8 cellular contexts compared by ENCODE assay signal in the genomic region with DNA sequence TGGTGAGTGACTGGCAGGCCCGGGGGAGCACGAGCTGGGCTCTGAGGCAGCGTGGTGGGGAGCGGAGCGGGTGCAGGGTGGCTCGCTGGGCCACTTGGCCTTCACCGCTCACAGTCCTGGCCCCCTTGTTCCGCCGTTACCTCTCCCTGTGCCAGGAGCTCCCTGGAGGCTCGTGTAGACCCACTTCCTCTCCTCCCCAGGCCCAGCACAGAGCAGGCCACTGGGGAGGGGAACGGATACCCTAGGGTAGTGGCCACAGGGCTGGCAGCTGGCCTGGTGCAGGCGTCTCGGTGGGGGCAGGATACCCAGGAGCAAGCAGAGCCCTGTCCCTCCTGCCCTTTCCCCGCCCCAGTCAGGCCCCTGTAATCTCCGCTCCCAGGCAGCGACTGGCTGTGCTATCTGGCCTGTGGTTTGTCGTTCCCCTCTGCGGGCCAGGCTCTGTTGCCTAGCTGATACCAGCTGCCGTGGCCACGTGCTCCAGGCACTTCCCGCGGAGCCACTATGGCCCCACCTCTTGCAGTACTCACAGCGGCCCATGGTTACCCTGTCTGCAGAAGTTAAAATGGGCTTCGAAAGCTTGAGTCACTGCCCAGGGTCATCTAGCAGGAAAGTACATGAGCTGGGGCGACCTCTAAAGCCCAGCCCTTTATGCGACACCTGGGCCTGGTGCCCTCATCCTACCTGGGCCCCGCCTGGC. TPM values are rescaled to one million over a fixed set of nuclear protein-coding genes. Genes with fewer than 3 reads are reported as not detected.
A peak's percentile ranks its signal among the peaks of the same experiment; 100 is the strongest.
DNase-seq lines count a peak whose midpoint lies in the region; ATAC-seq and TF ChIP-seq lines count a peak whose summit lies in the region.

No MANE protein-coding gene starts in this region.

- H3K4me2 ChIP-seq in OCI-LY7 (ENCODE audit: low read length) (no peak overlapping the region), GM23248 (ENCODE audit: unreplicated experiment) (no peak overlapping the region)

- 91% methylated on average over 26 to 27 of the region's 27 CpGs for WGBS in GM23248 (ENCODE audit: low coverage in 1 of 2, low lambda C conversion rate in 2 of 2, missing lambda C conversion rate in 2 of 2), 2 experiments

- H3K4me3 Mint-ChIP-seq in activated naive CD8-positive, alpha-beta T cell treated with anti-CD3 and anti-CD28 coated beads, Interleukin-2, amount 10 ng/mL, durations not matched to agents 7 days and 5 days: peak overlapping the region; percentile 81

- H3K36me3 ChIP-seq in OCI-LY7 (ENCODE audit: insufficient read depth, low read length) (peaks cover 31% of the 10 kb centered on the region), GM23248 (ENCODE audit: low read depth) (peaks cover 6% of the 10 kb centered on the region; the same call in 1 of the 2 replicates)

- BruUV-seq in OCI-LY7 (replicated peaks; lab: Mats Ljungman, UMichigan): no TSS peak

- H3K27ac Mint-ChIP-seq in activated naive CD8-positive, alpha-beta T cell treated with anti-CD3 and anti-CD28 coated beads, Interleukin-2, amount 10 ng/mL, durations not matched to agents 7 days and 5 days: peak overlapping the region; percentile 98

- ATAC-seq in GM21825 (IDR thresholded peaks at IDR 0.05; ENCODE audit: unreplicated experiment): peak; percentile 72
- ATAC-seq in activated naive CD8-positive, alpha-beta T cell treated with anti-CD3 and anti-CD28 coated beads, Interleukin-2, amount 10 ng/mL, durations not matched to agents 7 days and 5 days (ENCODE audit: low read depth): peak; percentile 94

- H3K9me3 Mint-ChIP-seq in activated naive CD8-positive, alpha-beta T cell treated with anti-CD3 and anti-CD28 coated beads, Interleukin-2, amount 10 ng/mL, durations not matched to agents 7 days and 5 days: no peaks in the 10 kb centered on the region

- no peaks in the 10 kb centered on the region for H3F3A ChIP-seq in GM23248 (ENCODE audit: insufficient read depth)

- peaks cover 21% of the 10 kb centered on the region for H3K36me3 Mint-ChIP-seq in activated naive CD8-positive, alpha-beta T cell treated with anti-CD3 and anti-CD28 coated beads, Interleukin-2, amount 10 ng/mL, durations not matched to agents 7 days and 5 days

- H3K9me3 ChIP-seq in OCI-LY7 (ENCODE audit: low read length) (no peaks in the 10 kb centered on the region), GM23248 (ENCODE audit: low read depth) (no peaks in the 10 kb centered on the region)

- H3K9me2 ChIP-seq in OCI-LY7 (ENCODE audit: insufficient read depth, low read length): no peaks in the 10 kb centered on the region
- H3K9me2 ChIP-seq in GM23248 (ENCODE audit: insufficient read depth): no peaks in the 10 kb centered on the region

- H3K79me2 ChIP-seq in OCI-LY7 (ENCODE audit: insufficient read depth, low read depth, low read length): no peaks in the 10 kb centered on the region
- no peaks in the 10 kb centered on the region for H3K79me2 ChIP-seq in GM23248 (ENCODE audit: insufficient read depth)

- POLR2A ChIA-PET in activated naive CD8-positive, alpha-beta T cell treated with anti-CD3 and anti-CD28 coated beads, Interleukin-2, amount 10 ng/mL, durations not matched to agents 7 days and 5 days (lab: Charles Lee): interaction anchor here (0.7 to 5.1 kb wide), 7 partner anchors 8 to 186 kb away, joined by 3 to 31 read pairs (median 4); a partner anchor contains a TSS
- POLR2A ChIA-PET in OCI-LY7 (lab: Charles Lee): no interaction called here

- in situ Hi-C loops in GM23248 (cut with MboI): no loop called here

- DNase-seq in T-helper 1 cell: peak; percentile 22 to 49 (median 39)
- peak; percentile 80 for DNase-seq in activated naive CD8-positive, alpha-beta T cell treated with anti-CD3 and anti-CD28 coated beads, Interleukin-2, amount 10 ng/mL, durations not matched to agents 7 days and 5 days
- peak; percentile 77 for DNase-seq in medulla oblongata (ENCODE audit: extremely low spot score)
- peak; percentile 34 to 55 for DNase-seq in stimulated activated CD8-positive, alpha-beta memory T cell treated with anti-CD3 and anti-CD28 coated beads, Interleukin-7, amount 100 ng/mL, for 48 hours (ENCODE audit: extremely low read depth in 1 of 2, low read depth in 1 of 2)
- no peak for DNase-seq in OCI-LY7 (ENCODE audit: low spot score)
- DNase-seq in DMS153 treated with DMSO at 0.1 percent for 48 hours (lab: John Stamatoyannopoulos, UW; ENCODE audit: unreplicated experiment): no peak
- no peak for DNase-seq in GM23248

- no peak overlapping the region for H3K4me3 ChIP-seq in OCI-LY7 (ENCODE audit: low read depth, low read length, poor library complexity, severe bottlenecking)
- H3K4me3 ChIP-seq in GM23248: no peak overlapping the region

- H3K4me1 Mint-ChIP-seq in activated naive CD8-positive, alpha-beta T cell treated with anti-CD3 and anti-CD28 coated beads, Interleukin-2, amount 10 ng/mL, durations not matched to agents 7 days and 5 days: peaks cover 30% of the 10 kb centered on the region

- no peak overlapping the region for H2AFZ ChIP-seq in OCI-LY7 (ENCODE audit: low read length)
- no peak overlapping the region for H2AFZ ChIP-seq in GM23248

- intact Hi-C loops in OCI-LY7 (cut with micrococcal nuclease; ENCODE audit: unreplicated experiment): no loop called here

- no peaks in the 10 kb centered on the region for H3K27me3 ChIP-seq in GM23248 (replicated peaks; ENCODE audit: insufficient read depth)

- H4K20me1 ChIP-seq in OCI-LY7 (ENCODE audit: insufficient read depth, low read length): no peaks in the 10 kb centered on the region
- no peaks in the 10 kb centered on the region for H4K20me1 ChIP-seq in GM23248 (ENCODE audit: insufficient read depth)

- H3K9ac ChIP-seq in GM23248: no peak overlapping the region

- CTCF ChIA-PET in OCI-LY7 (lab: Charles Lee; ENCODE audit: unreplicated experiment): no interaction called here

- H3K27ac ChIP-seq in OCI-LY7 (ENCODE audit: low read depth, low read length, poor library complexity, severe bottlenecking) (no peak overlapping the region), GM23248 (no peak overlapping the region)

- TF ChIP-seq CTCF in OCI-LY7 (conservative IDR thresholded peaks at IDR 0.05; ENCODE audit: low read length): no peak

- H3K27me3 Mint-ChIP-seq in activated naive CD8-positive, alpha-beta T cell treated with anti-CD3 and anti-CD28 coated beads, Interleukin-2, amount 10 ng/mL, durations not matched to agents 7 days and 5 days: no peaks in the 10 kb centered on the region

- H3K4me1 ChIP-seq in OCI-LY7 (ENCODE audit: insufficient read depth, low read length, poor library complexity, severe bottlenecking): no peaks in the 10 kb centered on the region
- no peaks in the 10 kb centered on the region for H3K4me1 ChIP-seq in GM23248 (ENCODE audit: insufficient read depth)

RNA-seq across cellular contexts. Expression of a gene that starts 11.6 kb away (rescaled TPM):
- 10 to 100 TPM; 17.4 to 21.6 TPM for total RNA-seq in activated naive CD8-positive, alpha-beta T cell treated with anti-CD3 and anti-CD28 coated beads, Interleukin-2, amount 10 ng/mL, durations not matched to agents 7 days and 5 days
- 15.1 and 16.9 TPM in 2 replicates for total RNA-seq in OCI-LY7 (2014; rRNA removed; shearing (Covaris generic))
- total RNA-seq in OCI-LY7 (2022): 13.5 and 16.9 TPM in 2 replicates
- total RNA-seq in GM23248 (2014; rRNA removed; shearing (Covaris generic)): 11.5 and 11.6 TPM in 2 replicates
- 12.8 and 13.7 TPM in 2 replicates for polyA plus RNA-seq in GM23248 (2016; fragmentation: Nextera tagmentation; extraction: Ambion mirVana)

RNA-seq across cellular contexts. Expression of a gene that starts 32.9 kb away (rescaled TPM):
- total RNA-seq in activated naive CD8-positive, alpha-beta T cell treated with anti-CD3 and anti-CD28 coated beads, Interleukin-2, amount 10 ng/mL, durations not matched to agents 7 days and 5 days: 10 to 100 TPM; 62.1 to 66.0 TPM
- 27.7 and 29.2 TPM in 2 replicates for total RNA-seq in OCI-LY7 (2014; rRNA removed; shearing (Covaris generic))
- 36.9 and 37.7 TPM in 2 replicates for total RNA-seq in OCI-LY7 (2022)
- total RNA-seq in GM23248 (2014; rRNA removed; shearing (Covaris generic)): 31.6 and 35.1 TPM in 2 replicates
- 10.7 and 12.4 TPM in 2 replicates for polyA plus RNA-seq in GM23248 (2016; fragmentation: Nextera tagmentation; extraction: Ambion mirVana)

RNA-seq across cellular contexts. Expression of a gene that starts 41.1 kb away (rescaled TPM):
- total RNA-seq in activated naive CD8-positive, alpha-beta T cell treated with anti-CD3 and anti-CD28 coated beads, Interleukin-2, amount 10 ng/mL, durations not matched to agents 7 days and 5 days: 100 to 1,000 TPM in 1 of 2 experiments, 10 to 100 TPM in 1; 98.7 to 104 TPM
- total RNA-seq in OCI-LY7 (2014; rRNA removed; shearing (Covaris generic)): 58.4 and 73.6 TPM in 2 replicates
- 92.6 and 95.8 TPM in 2 replicates for total RNA-seq in OCI-LY7 (2022)
- total RNA-seq in GM23248 (2014; rRNA removed; shearing (Covaris generic)): 57.3 and 84.9 TPM in 2 replicates
- 27.7 and 30.9 TPM in 2 replicates for polyA plus RNA-seq in GM23248 (2016; fragmentation: Nextera tagmentation; extraction: Ambion mirVana)

RNA-seq across cellular contexts. Expression of a gene that starts 41.3 kb away (rescaled TPM):
- 10 to 100 TPM; 19.5 to 22.7 TPM for total RNA-seq in activated naive CD8-positive, alpha-beta T cell treated with anti-CD3 and anti-CD28 coated beads, Interleukin-2, amount 10 ng/mL, durations not matched to agents 7 days and 5 days
- 0.26 and 1.8 TPM in 2 replicates for total RNA-seq in OCI-LY7 (2014; rRNA removed; shearing (Covaris generic))
- 5.3 and 6.5 TPM in 2 replicates for total RNA-seq in OCI-LY7 (2022)
- 51.5 and 55.4 TPM in 2 replicates for total RNA-seq in GM23248 (2014; rRNA removed; shearing (Covaris generic))
- polyA plus RNA-seq in GM23248 (2016; fragmentation: Nextera tagmentation; extraction: Ambion mirVana): 61.4 and 66.0 TPM in 2 replicates

RNA-seq across cellular contexts. Expression of a gene that starts 41.9 kb away (rescaled TPM):
- total RNA-seq in activated naive CD8-positive, alpha-beta T cell treated with anti-CD3 and anti-CD28 coated beads, Interleukin-2, amount 10 ng/mL, durations not matched to agents 7 days and 5 days: 10 to 100 TPM; 88.3 to 91.0 TPM
- 106 and 109 TPM in 2 replicates for total RNA-seq in OCI-LY7 (2014; rRNA removed; shearing (Covaris generic))
- total RNA-seq in OCI-LY7 (2022): 95.8 and 111 TPM in 2 replicates
- 96.9 and 113 TPM in 2 replicates for total RNA-seq in GM23248 (2014; rRNA removed; shearing (Covaris generic))
- 59.9 and 60.8 TPM in 2 replicates for polyA plus RNA-seq in GM23248 (2016; fragmentation: Nextera tagmentation; extraction: Ambion mirVana)

Comparison
In these comparisons a context has a peak if more than half of its experiments do, and no peak if none do; other contexts are left out.
1. DNase-seq: peak in T-helper 1 cell (5 of 5), activated naive CD8-positive, alpha-beta T cell treated with anti-CD3 and anti-CD28 coated beads, Interleukin-2, amount 10 ng/mL, durations not matched to agents 7 days and 5 days (single experiment), medulla oblongata (single experiment) and stimulated activated CD8-positive, alpha-beta memory T cell treated with anti-CD3 and anti-CD28 coated beads, Interleukin-7, amount 100 ng/mL, for 48 hours (2 of 2); none in OCI-LY7 (single experiment), DMS153 treated with DMSO at 0.1 percent for 48 hours (single experiment) and GM23248 (single experiment).